ENCODE assay signal across 10 cellular contexts in genomic region chr14:21118933-21119332, GRCh38. TPM values are rescaled to one million over a fixed set of nuclear protein-coding genes. Genes with fewer than 3 reads are reported as not detected.
"Had no signal": no experiment of that assay in that cellular context is flagged by ENCODE, and none has a peak within 500 bp of the region (broad histone marks: within the 10 kb centered on the region; RNA-seq: fewer than 3 reads in every experiment).

No MANE protein-coding gene starts in this region.

- H3K9ac ChIP-seq: KMS-11 had no signal

- DNase-seq: IMR-90, KBM-7, KG1 had no signal

- ATAC-seq: K562 had no signal

- H3K36me3 Mint-ChIP-seq: IgD-negative memory B cell had no signal

- H3K4me1 Mint-ChIP-seq: IgD-negative memory B cell had no signal

- H3K4me3 ChIP-seq: K562 had no signal

- H3K27ac Mint-ChIP-seq: IgD-negative memory B cell had no signal

- H3K4me2 ChIP-seq: KMS-11 had no signal

- H3K9me3 Mint-ChIP-seq: IgD-negative memory B cell had no signal

- H3K27ac ChIP-seq: HL-60, KMS-11 had no signal

- FAIRE-seq: HTR-8/SVneo, K562 had no signal

RNA-seq across cellular contexts. Expression of gene TMEM253, which starts 18.1 kb away (rescaled TPM):
- total RNA-seq: IMR-90 had no signal
- polyA plus RNA-seq: IgD-negative memory B cell had no signal

RNA-seq across cellular contexts. Expression of gene OR5AU1, which starts 36.9 kb away (rescaled TPM):
- total RNA-seq: HT-29, HT1080, IMR-90, K562 had no signal
- polyA plus RNA-seq: IgD-negative memory B cell, IMR-90, K562 had no signal

RNA-seq across cellular contexts. Expression of gene ARHGEF40, which starts 48.8 kb away (rescaled TPM):
- polyA plus RNA-seq: IgD-negative memory B cell had no signal
